In the genomic region with DNA sequence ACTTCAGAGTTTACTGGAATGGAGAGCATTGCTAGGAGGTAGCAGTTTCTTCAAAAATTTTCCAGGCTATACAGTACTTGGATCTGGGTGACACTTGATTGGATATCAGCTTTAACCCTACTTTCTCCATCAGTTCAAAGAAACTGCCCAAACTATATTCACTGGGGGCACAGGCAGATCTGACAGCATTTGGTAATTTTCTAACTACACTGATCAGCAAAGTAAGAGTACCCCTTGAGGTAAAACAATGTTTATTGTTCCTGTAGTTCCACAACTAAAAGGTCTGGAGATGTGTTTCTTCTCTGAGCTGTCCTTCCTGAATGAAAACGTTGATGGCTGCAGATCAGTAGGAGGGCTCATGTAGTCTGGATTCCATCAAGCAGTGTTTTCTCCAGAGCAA, we compare ENCODE assay signal across 14 cellular contexts.
DNase-seq lines count a peak whose midpoint lies in the region; ATAC-seq and TF ChIP-seq lines count a peak whose summit lies in the region.
"Had no signal": no experiment of that assay in that cellular context is flagged by ENCODE, and none has a peak within 500 bp of the region (broad histone marks: within the 10 kb centered on the region; RNA-seq: fewer than 3 reads in every experiment).

No MANE protein-coding gene starts in this region.

- DNase-seq in DMS53 treated with DMSO at 0.1 percent for 48 hours (lab: John Stamatoyannopoulos, UW; ENCODE audit: unreplicated experiment) (peak; percentile 45), DMS53 (lab: John Stamatoyannopoulos, UW) (no peak), Panc1 (ENCODE audit: low read depth, low spot score) (no peak), NOMO-1 (lab: John Stamatoyannopoulos, UW; ENCODE audit: unreplicated experiment in 2 of 2) (no peak), NCI-H1694 (lab: John Stamatoyannopoulos, UW) (no peak)
- no peak for DNase-seq in activated naive CD4-positive, alpha-beta T cell treated with anti-CD3 and anti-CD28 coated beads for 36 hours
- DNase-seq: CD4-positive, alpha-beta memory T cell; DMS153; HFFc6 had no signal

- H3K4me1 Mint-ChIP-seq in activated naive CD4-positive, alpha-beta T cell treated with anti-CD3 and anti-CD28 coated beads for 36 hours (ENCODE audit: low read depth) = peaks cover 12% of the 10 kb centered on the region

- H3K4me1 ChIP-seq in Panc1 (ENCODE audit: control insufficient read depth, insufficient read depth, low read length) = peaks cover 15% of the 10 kb centered on the region

- peak overlapping the region; percentile 98 for H3K27ac ChIP-seq in KOPT-K1 (ENCODE audit: low read depth, low read length, poor library complexity, severe bottlenecking)
- peak overlapping the region; percentile 81 for H3K27ac ChIP-seq in Panc1 (ENCODE audit: low read length)
- H3K27ac ChIP-seq: 22Rv1, BLaER1 had no signal

- no peak for ATAC-seq in Panc1
- ATAC-seq: HCT116 had no signal

- no peak overlapping the region for H3K27ac Mint-ChIP-seq in activated naive CD4-positive, alpha-beta T cell treated with anti-CD3 and anti-CD28 coated beads for 36 hours
- H3K27ac Mint-ChIP-seq: CD14-positive monocyte, HFFc6 had no signal

- H3K27me3 ChIP-seq in Panc1 (ENCODE audit: control insufficient read depth, insufficient read depth, low read length) = no peaks in the 10 kb centered on the region
- H3K27me3 ChIP-seq: BLaER1 had no signal

- H3K36me3 Mint-ChIP-seq in activated naive CD4-positive, alpha-beta T cell treated with anti-CD3 and anti-CD28 coated beads for 36 hours (ENCODE audit: low read depth) = no peaks in the 10 kb centered on the region
- H3K36me3 Mint-ChIP-seq: CD14-positive monocyte; CD4-positive, alpha-beta memory T cell had no signal

- H3K36me3 ChIP-seq in KOPT-K1 (ENCODE audit: insufficient read depth, low read length) (no peaks in the 10 kb centered on the region), Panc1 (ENCODE audit: control insufficient read depth, insufficient read depth, low read length) (no peaks in the 10 kb centered on the region)
- H3K36me3 ChIP-seq: BLaER1 had no signal

- no peaks in the 10 kb centered on the region for H3K27me3 Mint-ChIP-seq in activated naive CD4-positive, alpha-beta T cell treated with anti-CD3 and anti-CD28 coated beads for 36 hours (ENCODE audit: low read depth)
- H3K27me3 Mint-ChIP-seq: CD4-positive, alpha-beta memory T cell had no signal

- H3K4me3 ChIP-seq in Panc1 (ENCODE audit: low read depth in 2 of 2, low read length in 2 of 2) = no peak overlapping the region
- H3K4me3 ChIP-seq: BLaER1 had no signal

- no peak for TF ChIP-seq CTCF in Panc1 (IDR thresholded peaks at IDR 0.05)

- POLR2A ChIA-PET in Panc1 (lab: Charles Lee) = no interaction called here

- no TSS peak for BruUV-seq in Panc1 (replicated peaks; lab: Mats Ljungman, UMichigan)

- H3K4me3 Mint-ChIP-seq in activated naive CD4-positive, alpha-beta T cell treated with anti-CD3 and anti-CD28 coated beads for 36 hours = no peak overlapping the region
- H3K4me3 Mint-ChIP-seq: CD14-positive monocyte; CD4-positive, alpha-beta memory T cell; HFFc6 had no signal

- CTCF ChIA-PET in Panc1 (lab: Charles Lee) = no interaction called here
- CTCF ChIA-PET in activated naive CD4-positive, alpha-beta T cell treated with anti-CD3 and anti-CD28 coated beads for 36 hours (lab: Charles Lee) = interaction anchor here (0.8 kb wide), 1 partner anchor 18 kb away, joined by 3 read pairs; no protein-coding TSS in a partner anchor

- intact Hi-C loops in Panc1 (cut with micrococcal nuclease; ENCODE audit: unreplicated experiment) = no loop called here
- intact Hi-C loops in activated naive CD4-positive, alpha-beta T cell treated with anti-CD3 and anti-CD28 coated beads for 36 hours (cut with micrococcal nuclease) = no loop called here

- in situ Hi-C loops in Panc1 (cut with HindIII; ENCODE audit: low pct_unique_long_range_greater_than_20kb, low sequenced_read_pairs) = no loop called here

- H3K9me3 Mint-ChIP-seq in activated naive CD4-positive, alpha-beta T cell treated with anti-CD3 and anti-CD28 coated beads for 36 hours = no peaks in the 10 kb centered on the region
- H3K9me3 Mint-ChIP-seq: CD4-positive, alpha-beta memory T cell; HFFc6 had no signal

- no peaks in the 10 kb centered on the region for H3K9me3 ChIP-seq in KOPT-K1 (ENCODE audit: insufficient read depth, low read length, poor library complexity, severe bottlenecking)
- H3K9me3 ChIP-seq in Panc1 (ENCODE audit: control insufficient read depth, insufficient read depth, low read depth, low read length) = no peaks in the 10 kb centered on the region
- H3K9me3 ChIP-seq: BLaER1 had no signal
